Comparison of ENCODE assay signal across 16 cellular contexts in the genomic region with DNA sequence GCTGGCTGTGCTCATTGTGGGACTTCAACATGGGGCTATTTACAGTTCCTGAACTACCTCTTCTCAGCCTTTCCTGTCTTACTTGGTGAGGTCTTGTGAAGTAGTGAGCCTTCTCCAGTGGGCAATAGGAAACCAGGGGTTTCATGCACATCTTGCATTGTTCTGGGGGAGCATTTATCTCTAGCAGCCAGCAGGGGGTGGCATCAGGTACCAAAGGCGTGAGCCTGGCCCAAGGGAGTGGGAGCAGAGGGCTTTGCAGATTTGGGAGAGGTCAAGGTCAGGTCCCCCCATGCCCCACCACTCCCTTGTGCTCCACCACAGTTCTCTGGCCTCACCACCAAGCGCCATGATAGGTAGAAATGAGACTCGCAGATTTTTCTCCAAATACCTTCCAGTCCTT.
"Had no signal": no experiment of that assay in that cellular context is flagged by ENCODE, and none has a peak within 500 bp of the region (broad histone marks: within the 10 kb centered on the region; RNA-seq: fewer than 3 reads in every experiment).

No MANE protein-coding gene starts in this region.

- H3K4me1 Mint-ChIP-seq: activated naive CD8-positive, alpha-beta T cell treated with anti-CD3 and anti-CD28 coated beads for 36 hours; naive thymus-derived CD8-positive, alpha-beta T cell; stimulated activated effector memory CD8-positive, alpha-beta T cell treated with anti-CD3 and anti-CD28 coated beads, Interleukin-12 subunit alpha, Interleukin-12 subunit beta, amount 100 ng/mL, for 72 hours had no signal

- H3K4me3 ChIP-seq: esophagus muscularis mucosa, left lung, mucosa of descending colon, thyroid gland, vagina had no signal

- H3K27me3 Mint-ChIP-seq: activated naive CD8-positive, alpha-beta T cell treated with anti-CD3 and anti-CD28 coated beads for 36 hours had no signal

- H3K27ac Mint-ChIP-seq: activated naive CD8-positive, alpha-beta T cell treated with anti-CD3 and anti-CD28 coated beads for 36 hours; naive thymus-derived CD8-positive, alpha-beta T cell; stimulated activated effector memory CD8-positive, alpha-beta T cell treated with anti-CD3 and anti-CD28 coated beads, Interleukin-12 subunit alpha, Interleukin-12 subunit beta, amount 100 ng/mL, for 72 hours had no signal

- H3K36me3 ChIP-seq: esophagus muscularis mucosa, left lung, neutrophil, thyroid gland, vagina had no signal

- H3K9me3 ChIP-seq: mucosa of descending colon, neutrophil, thyroid gland, vagina had no signal

- H3K27ac ChIP-seq: esophagus muscularis mucosa, left lung, neutrophil, thyroid gland, vagina had no signal

- H3K4me3 Mint-ChIP-seq: activated naive CD8-positive, alpha-beta T cell treated with anti-CD3 and anti-CD28 coated beads for 36 hours; naive thymus-derived CD8-positive, alpha-beta T cell; stimulated activated effector memory CD8-positive, alpha-beta T cell treated with anti-CD3 and anti-CD28 coated beads, Interleukin-12 subunit alpha, Interleukin-12 subunit beta, amount 100 ng/mL, for 72 hours had no signal

- H3K4me1 ChIP-seq: esophagus muscularis mucosa, left lung, thyroid gland, vagina had no signal

- ATAC-seq: left lung; mucosa of descending colon; naive thymus-derived CD8-positive, alpha-beta T cell; stimulated activated effector memory CD8-positive, alpha-beta T cell treated with anti-CD3 and anti-CD28 coated beads, Interleukin-12 subunit alpha, Interleukin-12 subunit beta, amount 100 ng/mL, for 72 hours had no signal

- DNase-seq: activated CD4-positive, alpha-beta T cell treated with anti-CD3 and anti-CD28 coated beads for 1 hour; activated CD4-positive, alpha-beta T cell treated with anti-CD3 and anti-CD28 coated beads, Interleukin-2, amount 50 U/mL, for 48 hours; activated gamma-delta T cell; activated naive CD8-positive, alpha-beta T cell treated with anti-CD3 and anti-CD28 coated beads for 36 hours; activated T-cell treated with anti-CD3 and anti-CD28 coated beads, Interleukin-2, amount 50 U/mL, for 48 hours; anterior cingulate cortex; glutamatergic neuron; left lung; mucosa of descending colon; naive thymus-derived CD8-positive, alpha-beta T cell; small intestine; thyroid gland had no signal

- H3K27me3 ChIP-seq: esophagus muscularis mucosa, left lung, neutrophil, thyroid gland, vagina had no signal

- H3K36me3 Mint-ChIP-seq: activated naive CD8-positive, alpha-beta T cell treated with anti-CD3 and anti-CD28 coated beads for 36 hours; stimulated activated effector memory CD8-positive, alpha-beta T cell treated with anti-CD3 and anti-CD28 coated beads, Interleukin-12 subunit alpha, Interleukin-12 subunit beta, amount 100 ng/mL, for 72 hours had no signal
